In genomic region chr12:56333679-56334489, GRCh38 we compare ENCODE assay signal across 1 cellular context.
TF ChIP-seq lines count a peak whose summit lies in the region.

Gene PAN2, minus strand, starts transcription at chr12:56334000. Its CDS starts 906 bp downstream, at chr12:56333094.

TF ChIP-seq in K562, 482 proteins besides CTCF, POLR2A, EP300 and RAD21 (continued from another document and continues in another):
- TF ChIP-seq USF2 (CRISPR knock-in tag; IDR thresholded peaks at IDR 0.05) (no peak), ZBTB11 (CRISPR knock-in tag; IDR thresholded peaks at IDR 0.05) (peak in 2 of 3 experiments; percentile 62 to 84; a peak in 4 of 6 replicates), RFX7 (CRISPR knock-in tag; IDR thresholded peaks at IDR 0.05) (no peak), FOS (IDR thresholded peaks at IDR 0.05; ENCODE audit: extremely low read depth, insufficient read length) (peak; percentile 97), MAZ (CRISPR knock-in tag; conservative IDR thresholded peaks at IDR 0.05 in 1 of 2, IDR thresholded peaks at IDR 0.05 in 1 of 2) (peak in 1 of 2 experiments; percentile 55; a peak in 2 of 4 replicates), RFX1 (IDR thresholded peaks at IDR 0.05) (no peak; the same call in 1 of the 2 replicates), ZNF699 (CRISPR knock-in tag; IDR thresholded peaks at IDR 0.05; ENCODE audit: insufficient replicate concordance) (no peak), SIN3B (IDR thresholded peaks at IDR 0.05; ENCODE audit: low read depth) (peak; percentile 60), ZNF165 (CRISPR knock-in tag; IDR thresholded peaks at IDR 0.05; ENCODE audit: borderline replicate concordance) (no peak), PRMT5 (CRISPR knock-in tag; IDR thresholded peaks at IDR 0.05) (no peak), ZNF140 (CRISPR knock-in tag; IDR thresholded peaks at IDR 0.05) (no peak), HCFC1 (IDR thresholded peaks at IDR 0.05; ENCODE audit: low read depth, low read length) (peak; percentile 46; the same call in 1 of the 2 replicates), TCF3 (CRISPR knock-in tag; IDR thresholded peaks at IDR 0.05) (no peak), HDAC1 (IDR thresholded peaks at IDR 0.05) (peak in 1 of 2 experiments; percentile 40; a peak in 1 of 4 replicates), USF1 (CRISPR knock-in tag; IDR thresholded peaks at IDR 0.05) (peak; percentile 50; the same call in 1 of the 2 replicates), HNRNPL (IDR thresholded peaks at IDR 0.05; ENCODE audit: low read depth, low read length) (no peak), ZFP91 (CRISPR knock-in tag; IDR thresholded peaks at IDR 0.05) (no peak), NFIX (CRISPR knock-in tag; IDR thresholded peaks at IDR 0.05; ENCODE audit: low read depth) (no peak), TBP (optimal IDR thresholded peaks at IDR 0.05; ENCODE audit: low read depth, low read length) (peak; percentile 90), ZNF764 (CRISPR knock-in tag; IDR thresholded peaks at IDR 0.05; ENCODE audit: low read depth) (peak; percentile 72; the same call in 1 of the 2 replicates), GMEB1 (CRISPR knock-in tag; IDR thresholded peaks at IDR 0.05) (peak; percentile 82), ARNT (IDR thresholded peaks at IDR 0.05) (peak in 1 of 2 experiments; percentile 85; a peak in 3 of 4 replicates), E2F6 (IDR thresholded peaks at IDR 0.05; ENCODE audit: borderline replicate concordance in 1 of 2, extremely low read depth in 1 of 2, insufficient read depth in 1 of 2, insufficient read length in 1 of 2, low read depth in 1 of 2, low read length in 1 of 2, poor library complexity in 1 of 2, severe bottlenecking in 1 of 2) (peak; percentile 85 to 93), ZNF398 (CRISPR knock-in tag; IDR thresholded peaks at IDR 0.05) (peak; percentile 20; the same call in 1 of the 2 replicates), SMAD4 (CRISPR knock-in tag; conservative IDR thresholded peaks at IDR 0.05) (peak; percentile 67), SUPT5H (IDR thresholded peaks at IDR 0.05) (peak; percentile 79), MYNN (IDR thresholded peaks at IDR 0.05) (no peak), MYNN (CRISPR knock-in tag; IDR thresholded peaks at IDR 0.05) (no peak), MECOM (CRISPR knock-in tag; IDR thresholded peaks at IDR 0.05) (no peak), HDAC8 (tag; IDR thresholded peaks at IDR 0.05) (peak; percentile 84), TRIM24 (IDR thresholded peaks at IDR 0.05) (peak in 1 of 2 experiments; percentile 29; a peak in 1 of 4 replicates), ARID2 (IDR thresholded peaks at IDR 0.05) (no peak), CBX1 (IDR thresholded peaks at IDR 0.05; ENCODE audit: low read depth) (no peak), ZNF280B (CRISPR knock-in tag; IDR thresholded peaks at IDR 0.05) (no peak), HNRNPH1 (optimal IDR thresholded peaks at IDR 0.05; ENCODE audit: low read depth, low read length) (no peak), MBD1 (CRISPR knock-in tag; IDR thresholded peaks at IDR 0.05) (no peak), MBD2 (IDR thresholded peaks at IDR 0.05; ENCODE audit: borderline replicate concordance, low read depth) (peak; percentile 98), L3MBTL2 (IDR thresholded peaks at IDR 0.05) (peak; percentile 91), TRIM25 (IDR thresholded peaks at IDR 0.05; ENCODE audit: borderline replicate concordance) (0 out of 2 replicates have a peak, but pooled peaks have one; percentile 64), SFPQ (IDR thresholded peaks at IDR 0.05; ENCODE audit: low read depth, low read length) (no peak), POLR2AphosphoS2 (IDR thresholded peaks at IDR 0.05; ENCODE audit: low read length) (no peak; the same call in 1 of the 2 replicates), FOSL1 (tag; conservative IDR thresholded peaks at IDR 0.05) (peak; percentile 61), BACH1 (tag; IDR thresholded peaks at IDR 0.05) (peak; percentile 62; the same call in 1 of the 2 replicates), MAFG (tag; conservative IDR thresholded peaks at IDR 0.05) (no peak), ZNF232 (CRISPR knock-in tag; IDR thresholded peaks at IDR 0.05) (no peak)
